In genomic region chr12:74415633-74416032, GRCh38 we compare ENCODE assay signal across 10 cellular contexts.
DNase-seq lines count a peak whose midpoint lies in the region; ATAC-seq, FAIRE-seq and TF ChIP-seq lines count a peak whose summit lies in the region.
"Had no signal": no experiment of that assay in that cellular context is flagged by ENCODE, and none has a peak within 500 bp of the region (broad histone marks: within the 10 kb centered on the region; RNA-seq: fewer than 3 reads in every experiment).

No MANE protein-coding gene starts in this region.

- no peaks in the 10 kb centered on the region for H3K9me2 ChIP-seq in OCI-LY7 (ENCODE audit: insufficient read depth, low read length)

- H3K4me2 ChIP-seq in A549 (no peak overlapping the region), OCI-LY7 (ENCODE audit: low read length) (no peak overlapping the region)

- no peak overlapping the region for H3K9ac ChIP-seq in colonic mucosa (ENCODE audit: low read depth in 2 of 2, low read length in 2 of 2)

- BruUV-seq in OCI-LY7 (replicated peaks; lab: Mats Ljungman, UMichigan) = no TSS peak

- H3K4me1 ChIP-seq in A549 (peaks cover 4% of the 10 kb centered on the region; the same call in 1 of the 3 replicates), OCI-LY7 (ENCODE audit: insufficient read depth, low read length, poor library complexity, severe bottlenecking) (no peaks in the 10 kb centered on the region), colonic mucosa (no peaks in the 10 kb centered on the region)

- H3K36me3 ChIP-seq in OCI-LY7 (ENCODE audit: insufficient read depth, low read length) (no peaks in the 10 kb centered on the region), colonic mucosa (no peaks in the 10 kb centered on the region)

- no peaks in the 10 kb centered on the region for H4K20me1 ChIP-seq in OCI-LY7 (ENCODE audit: insufficient read depth, low read length)

- no peak overlapping the region for H3K4me3 ChIP-seq in A549
- H3K4me3 ChIP-seq in OCI-LY7 (ENCODE audit: low read depth, low read length, poor library complexity, severe bottlenecking) = no peak overlapping the region
- H3K4me3 ChIP-seq in fibroblast of villous mesenchyme (ENCODE audit: low read depth, low read length) = no peak overlapping the region
- no peak overlapping the region for H3K4me3 ChIP-seq in colonic mucosa

- no peaks in the 10 kb centered on the region for H3K9me3 ChIP-seq in A549
- H3K9me3 ChIP-seq in OCI-LY7 (ENCODE audit: low read length) = no peaks in the 10 kb centered on the region
- H3K9me3 ChIP-seq in colonic mucosa = no peaks in the 10 kb centered on the region

- peak; percentile 81 to 85 for TF ChIP-seq RAD21 in A549 (conservative IDR thresholded peaks at IDR 0.05 in 1 of 2, IDR thresholded peaks at IDR 0.05 in 1 of 2)

- ATAC-seq in A549 (peak in 1 of 2 experiments; percentile 81; a peak in 3 of 6 replicates), HG02943 (IDR thresholded peaks at IDR 0.05; ENCODE audit: low read depth, unreplicated experiment) (peak; percentile 58)

- intact Hi-C loops in OCI-LY7 (cut with micrococcal nuclease; ENCODE audit: unreplicated experiment) (loop anchor here (2.0 to 5.0 kb wide), 2 partner anchors 122 to 231 kb away; partner anchors contain the start of gene ATXN7L3B), colonic mucosa (cut with DNase I) (no loop called here)

- CTCF ChIA-PET in A549 (lab: Yijun Ruan, JAX) (interaction anchor here (0.7 to 3.3 kb wide), 18 partner anchors 8 to 482 kb away, joined by 3 to 18 read pairs (median 4); no protein-coding TSS in a partner anchor), OCI-LY7 (lab: Charles Lee; ENCODE audit: unreplicated experiment) (no interaction called here)

- H3K27ac ChIP-seq in A549 (no peak overlapping the region), OCI-LY7 (ENCODE audit: low read depth, low read length, poor library complexity, severe bottlenecking) (no peak overlapping the region), colonic mucosa (no peak overlapping the region)
- H3K27ac ChIP-seq: epithelial cell of prostate had no signal

- DNase-seq in A549 (ENCODE audit: low read depth in 1 of 2, low spot score in 1 of 2) = peak; percentile 36 to 62
- DNase-seq in OCI-LY7 (ENCODE audit: low spot score) = peak; percentile 41
- peak; percentile 12 for DNase-seq in fibroblast of villous mesenchyme (ENCODE audit: low read depth)
- DNase-seq in middle frontal gyrus (ENCODE audit: extremely low spot score, low spot score) = no peak
- DNase-seq in colonic mucosa = no peak
- DNase-seq in dedifferentiated amniotic fluid mesenchymal stem cell (ENCODE audit: extremely low spot score) = no peak
- DNase-seq: stimulated activated naive B cell treated with anti-CD40 and anti-IgM and Interleukin-4, amounts not matched to agents 10 μg/mL and 1 μg/mL and 100 μg/mL, for 72 hours had no signal

- H3K27me3 ChIP-seq in colonic mucosa = no peaks in the 10 kb centered on the region

- TF ChIP-seq POLR2A in A549 (IDR thresholded peaks at IDR 0.05; ENCODE audit: low read length) = no peak

- H3K79me2 ChIP-seq in OCI-LY7 (ENCODE audit: insufficient read depth, low read depth, low read length) = no peaks in the 10 kb centered on the region

- no peak overlapping the region for H2AFZ ChIP-seq in OCI-LY7 (ENCODE audit: low read length)

- TF ChIP-seq CTCF in A549 (IDR thresholded peaks at IDR 0.05) (peak; percentile 78), GM12874 (IDR thresholded peaks at IDR 0.05; ENCODE audit: insufficient read depth, low read depth, low read length) (peak; percentile 43; the same call in 1 of the 2 replicates), OCI-LY7 (conservative IDR thresholded peaks at IDR 0.05; ENCODE audit: low read length) (peak; percentile 77), fibroblast of villous mesenchyme (IDR thresholded peaks at IDR 0.05; ENCODE audit: insufficient read depth, low read depth, low read length) (peak; percentile 51), colonic mucosa (IDR thresholded peaks at IDR 0.05) (no peak)

- FAIRE-seq in A549 (lab: Jason Lieb, UNC) = peak; percentile 59

- TF ChIP-seq EP300 in A549 (IDR thresholded peaks at IDR 0.05) = no peak

- POLR2A ChIA-PET in A549 (lab: Yijun Ruan, JAX) (interaction anchor here (1.3 kb wide), 1 partner anchor 394 kb away, joined by 5 read pairs; no protein-coding TSS in a partner anchor), OCI-LY7 (lab: Charles Lee) (interaction anchor here (0.7 to 2.4 kb wide), 3 partner anchors 10 to 229 kb away, joined by 3 to 7 read pairs (median 4); no protein-coding TSS in a partner anchor)

TF ChIP-seq in A549, 52 proteins besides CTCF, POLR2A, EP300 and RAD21:
- no peak for TF ChIP-seq ZFP36 (IDR thresholded peaks at IDR 0.05; ENCODE audit: borderline replicate concordance, partially characterized antibody)
- TF ChIP-seq, protein P1, sequence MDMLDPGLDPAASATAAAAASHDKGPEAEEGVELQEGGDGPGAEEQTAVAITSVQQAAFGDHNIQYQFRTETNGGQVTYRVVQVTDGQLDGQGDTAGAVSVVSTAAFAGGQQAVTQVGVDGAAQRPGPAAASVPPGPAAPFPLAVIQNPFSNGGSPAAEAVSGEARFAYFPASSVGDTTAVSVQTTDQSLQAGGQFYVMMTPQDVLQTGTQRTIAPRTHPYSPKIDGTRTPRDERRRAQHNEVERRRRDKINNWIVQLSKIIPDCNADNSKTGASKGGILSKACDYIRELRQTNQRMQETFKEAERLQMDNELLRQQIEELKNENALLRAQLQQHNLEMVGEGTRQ (IDR thresholded peaks at IDR 0.05) = no peak
- TF ChIP-seq FOXS1 (CRISPR knock-in tag; IDR thresholded peaks at IDR 0.05) = no peak
- TF ChIP-seq RFX5 (IDR thresholded peaks at IDR 0.05) = no peak
- TF ChIP-seq HES2 (IDR thresholded peaks at IDR 0.05) = no peak
- peak; percentile 80 for TF ChIP-seq SMC3 (IDR thresholded peaks at IDR 0.05)
TF ChIP-seq in A549: peak in this region for 1.

Comparison
In these comparisons a context has a peak if more than half of its experiments do, and no peak if none do; other contexts are left out.
1. DNase-seq: peak in A549 (2 of 2), OCI-LY7 (single experiment) and fibroblast of villous mesenchyme (single experiment); none in middle frontal gyrus (single experiment), colonic mucosa (single experiment) and dedifferentiated amniotic fluid mesenchymal stem cell (single experiment).